ENCODE assay signal across 2 cellular contexts in genomic region chr13:32737111-32737571, GRCh38.
TF ChIP-seq lines count a peak whose summit lies in the region.

No MANE protein-coding gene starts in this region.

TF ChIP-seq in IMR-90, 13 proteins besides CTCF, POLR2A, EP300 and RAD21:
- no peak for TF ChIP-seq USF2 (IDR thresholded peaks at IDR 0.05; ENCODE audit: low read depth, low read length)
- no peak for TF ChIP-seq ELK1 (IDR thresholded peaks at IDR 0.05; ENCODE audit: borderline replicate concordance, low read depth, low read length)
- no peak for TF ChIP-seq MXI1 (IDR thresholded peaks at IDR 0.05; ENCODE audit: borderline replicate concordance, low read depth, low read length)
- TF ChIP-seq CEBPB (IDR thresholded peaks at IDR 0.05; ENCODE audit: low read depth, low read length): no peak
- TF ChIP-seq RCOR1 (IDR thresholded peaks at IDR 0.05; ENCODE audit: insufficient replicate concordance, low read length): no peak

TF ChIP-seq in endothelial cell of umbilical vein, 7 proteins besides CTCF, POLR2A, EP300 and RAD21:
- no peak for TF ChIP-seq MYC (IDR thresholded peaks at IDR 0.05; ENCODE audit: low read depth, low read length)
- no peak for TF ChIP-seq EZH2 (IDR thresholded peaks at IDR 0.05; ENCODE audit: borderline replicate concordance, low read depth, low read length, severe bottlenecking)
- TF ChIP-seq MAX (IDR thresholded peaks at IDR 0.05; ENCODE audit: insufficient read depth, insufficient read length): no peak
- no peak for TF ChIP-seq FOS (IDR thresholded peaks at IDR 0.05; ENCODE audit: borderline replicate concordance, insufficient read depth, low read length)
- no peak for TF ChIP-seq POLR2AphosphoS5 (IDR thresholded peaks at IDR 0.05; ENCODE audit: insufficient read depth, low read depth, low read length)
- no peak for TF ChIP-seq GATA2 (IDR thresholded peaks at IDR 0.05; ENCODE audit: insufficient read depth, insufficient read length, low read depth, low read length)
TF ChIP-seq in endothelial cell of umbilical vein: peak in this region for 0.
